17 cellular contexts compared by ENCODE assay signal in the genomic region with DNA sequence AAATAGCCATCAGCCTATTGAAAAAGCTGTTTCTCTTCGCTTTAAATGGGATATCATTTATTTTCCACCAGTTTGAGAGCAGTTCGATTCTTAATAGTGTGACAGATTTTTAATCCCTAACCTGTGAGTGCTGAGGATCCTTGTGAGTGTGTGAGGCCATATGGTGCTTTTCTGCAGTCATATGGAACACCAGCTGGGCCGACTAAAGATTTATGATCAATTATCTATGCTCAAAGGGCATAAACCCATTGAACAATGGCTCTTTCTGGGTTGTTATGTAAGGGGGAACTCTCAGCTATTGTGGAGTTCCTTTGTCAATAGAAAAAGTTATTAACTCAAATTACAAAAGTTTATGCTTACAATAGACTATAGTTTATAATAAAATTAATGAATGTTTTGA.
DNase-seq lines count a peak whose midpoint lies in the region; TF ChIP-seq lines count a peak whose summit lies in the region.
"Had no signal": no experiment of that assay in that cellular context is flagged by ENCODE, and none has a peak within 500 bp of the region (broad histone marks: within the 10 kb centered on the region; RNA-seq: fewer than 3 reads in every experiment).

No MANE protein-coding gene starts in this region.

- H3K27me3 Mint-ChIP-seq in neural progenitor cell (ENCODE audit: insufficient read depth, low read depth), result no peaks in the 10 kb centered on the region

- H3K36me3 Mint-ChIP-seq in neural progenitor cell, result no peaks in the 10 kb centered on the region
- H3K36me3 Mint-ChIP-seq: CD14-positive monocyte had no signal

- no peak overlapping the region for H2AFZ ChIP-seq in neural progenitor cell (replicated peaks)

- H4K20me1 ChIP-seq in neural progenitor cell (ENCODE audit: low read depth), result no peaks in the 10 kb centered on the region

- peak overlapping the region; percentile 57 for H3K27ac Mint-ChIP-seq in neural progenitor cell
- H3K27ac Mint-ChIP-seq: CD14-positive monocyte, H9 had no signal

- no peak overlapping the region for H3K4me3 Mint-ChIP-seq in neural progenitor cell
- H3K4me3 Mint-ChIP-seq: CD14-positive monocyte, H9 had no signal

- no peak overlapping the region for H3K9ac ChIP-seq in neural progenitor cell

- no peak overlapping the region for H3K27ac ChIP-seq in neural progenitor cell
- H3K27ac ChIP-seq: 22Rv1, Peyer's patch had no signal

- H3K4me2 ChIP-seq in neural progenitor cell, result no peak overlapping the region

- H3K27me3 ChIP-seq in neural progenitor cell, result no peaks in the 10 kb centered on the region
- H3K27me3 ChIP-seq: Peyer's patch had no signal

- H3K9me3 Mint-ChIP-seq in neural progenitor cell, result no peaks in the 10 kb centered on the region
- H3K9me3 Mint-ChIP-seq: H9 had no signal

- H3K4me3 ChIP-seq in neural progenitor cell, result no peak overlapping the region
- H3K4me3 ChIP-seq: Peyer's patch had no signal

- H3K4me1 ChIP-seq in neural progenitor cell, result no peaks in the 10 kb centered on the region
- H3K4me1 ChIP-seq: Peyer's patch had no signal

- H3K4me1 Mint-ChIP-seq in neural progenitor cell, result no peaks in the 10 kb centered on the region
- H3K4me1 Mint-ChIP-seq: CD14-positive monocyte, H9 had no signal

- H3K9me3 ChIP-seq in neural progenitor cell (ENCODE audit: low read depth), result no peaks in the 10 kb centered on the region
- H3K9me3 ChIP-seq: Peyer's patch had no signal

- H3F3A ChIP-seq in neural progenitor cell (ENCODE audit: low read depth), result no peaks in the 10 kb centered on the region

- peak; percentile 1 for DNase-seq in NCI-H1092 treated with DMSO at 0.1 percent for 48 hours (lab: John Stamatoyannopoulos, UW)
- DNase-seq in NCI-H1092 (lab: John Stamatoyannopoulos, UW), result no peak
- peak; percentile 13 for DNase-seq in NCI-H1694 (lab: John Stamatoyannopoulos, UW)
- DNase-seq in NCI-H524 treated with DMSO at 0.1 percent for 48 hours (lab: John Stamatoyannopoulos, UW), result peak; percentile 68
- DNase-seq in neural progenitor cell (ENCODE audit: low spot score), result no peak
- DNase-seq in NCI-H2196 (lab: John Stamatoyannopoulos, UW; ENCODE audit: unreplicated experiment), result no peak
- DNase-seq in NCI-H146 treated with DMSO at 0.1 percent for 48 hours (lab: John Stamatoyannopoulos, UW; ENCODE audit: unreplicated experiment), result no peak
- no peak for DNase-seq in foreskin melanocyte
- DNase-seq: DMS153, GF-D8, H9, IMR-90, NCI-H1930, NCI-H526, Peyer's patch had no signal

- no peak for TF ChIP-seq CTCF in neural progenitor cell (IDR thresholded peaks at IDR 0.05)

- H3K36me3 ChIP-seq in neural progenitor cell, result no peaks in the 10 kb centered on the region
- H3K36me3 ChIP-seq: Peyer's patch had no signal

- H3K79me2 ChIP-seq in neural progenitor cell (ENCODE audit: low read depth), result no peaks in the 10 kb centered on the region

Comparison
In these comparisons a context has a peak if more than half of its experiments do, and no peak if none do; other contexts are left out.
1. DNase-seq: peak in NCI-H1092 treated with DMSO at 0.1 percent for 48 hours (single experiment), NCI-H1694 (single experiment) and NCI-H524 treated with DMSO at 0.1 percent for 48 hours (single experiment); none in NCI-H1092 (single experiment), neural progenitor cell (single experiment), NCI-H2196 (single experiment), NCI-H146 treated with DMSO at 0.1 percent for 48 hours (single experiment) and foreskin melanocyte (single experiment).